ENCODE assay signal across 8 cellular contexts in the genomic region with DNA sequence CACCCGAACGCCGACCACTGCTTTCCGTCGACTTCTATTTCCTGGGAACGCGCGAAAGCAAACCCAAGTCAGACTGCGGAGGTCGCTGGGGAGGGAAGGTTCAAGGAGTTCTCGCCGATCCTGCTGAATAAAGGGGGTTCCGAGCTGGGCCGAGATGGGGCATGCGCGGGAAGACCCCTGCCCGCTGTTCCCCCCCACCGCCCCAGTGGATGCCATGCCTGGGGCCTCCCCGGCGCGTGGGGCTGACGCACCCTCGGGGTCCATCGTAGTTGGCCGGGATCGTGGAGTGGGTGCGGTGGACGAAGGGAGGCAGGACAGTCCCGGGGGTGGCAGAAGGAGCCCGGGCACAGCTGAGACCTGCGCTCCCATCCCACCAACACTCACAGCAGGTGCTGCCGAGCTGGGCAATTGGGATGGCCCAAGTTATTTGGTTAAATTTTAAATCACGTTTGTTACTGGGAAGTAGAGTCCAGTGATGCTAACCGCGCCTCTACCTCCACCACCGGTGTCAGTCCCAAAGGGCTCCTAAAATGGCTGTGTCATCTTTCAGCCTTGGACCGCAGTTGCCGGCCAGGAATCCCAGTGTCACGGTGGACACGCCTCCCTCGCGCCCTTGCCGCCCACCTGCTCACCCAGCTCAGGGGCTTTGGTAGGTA. TPM values are rescaled to one million over a fixed set of nuclear protein-coding genes. Genes with fewer than 3 reads are reported as not detected.
DNase-seq lines count a peak whose midpoint lies in the region; ATAC-seq and TF ChIP-seq lines count a peak whose summit lies in the region.

No MANE protein-coding gene starts in this region.

- H4K20me1 ChIP-seq in IMR-90 (ENCODE audit: insufficient read depth, low read length): no peaks in the 10 kb centered on the region

- intact Hi-C loops in CD14-positive monocyte (cut with micrococcal nuclease) (loop anchor here in 1 of 2 donors (5.0 kb wide), 1 partner anchor 64 kb away; a partner anchor contains a TSS), IMR-90 (cut with micrococcal nuclease) (no loop called here)

- H3K4me3 Mint-ChIP-seq in CD14-positive monocyte: peak overlapping the region; percentile 97

- 24% methylated on average over 8 of the region's 43 CpGs; no CpG with 5 or more reads in 1 of the 2 experiments for WGBS in IMR-90 (ENCODE audit: extremely low coverage in 2 of 2, insufficient read length in 1 of 2), 2 experiments
- 25 to 27% methylated on average over 43 of the region's 43 CpGs for WGBS in ectodermal cell, 2 experiments

- peak overlapping the region in 4 of 7 donors; percentile 57 to 95 (median 92) for H3K27ac Mint-ChIP-seq in CD14-positive monocyte

- no peak overlapping the region for H3K14ac ChIP-seq in IMR-90 (replicated peaks; ENCODE audit: low read depth, low read length)

- BruUV-seq in IMR-90 (replicated peaks; lab: Mats Ljungman, UMichigan): no TSS peak

- H3K56ac ChIP-seq in IMR-90 (ENCODE audit: extremely low read depth, insufficient read depth, low read length): no peak overlapping the region

- DNase-seq in CD14-positive monocyte (ENCODE audit: low spot score): no peak
- DNase-seq in IMR-90: no peak
- no peak for DNase-seq in NCI-H1436 (lab: John Stamatoyannopoulos, UW)
- DNase-seq in NOMO-1 (lab: John Stamatoyannopoulos, UW; ENCODE audit: unreplicated experiment in 2 of 2): no peak
- DNase-seq in stimulated activated CD4-positive, alpha-beta T cell treated with anti-CD3 and anti-CD28 coated beads, Interleukin-4, amount 100 ng/mL, for 1 hour: no peak

- H3K36me3 ChIP-seq in IMR-90 (ENCODE audit: control insufficient read depth, insufficient read depth, low read length) (no peaks in the 10 kb centered on the region), ectodermal cell (ENCODE audit: control insufficient read depth, insufficient read depth, low read length) (no peaks in the 10 kb centered on the region), muscle layer of duodenum (ENCODE audit: control insufficient read depth in 1 of 2, insufficient read depth in 2 of 2, low read length in 2 of 2) (peaks cover 5 to 10% of the 10 kb centered on the region in 2 donors)

- TF ChIP-seq POLR2A in IMR-90 (IDR thresholded peaks at IDR 0.05; ENCODE audit: low read depth, low read length): no peak

- H3K27me3 Mint-ChIP-seq in CD14-positive monocyte (ENCODE audit: low read depth in 3 of 3): peaks cover 2 to 16% (median 12%) of the 10 kb centered on the region in 3 donors

- ATAC-seq in IMR-90 (ENCODE audit: low read depth) (no peak; the same call in 1 of the 2 replicates), GM18517 (IDR thresholded peaks at IDR 0.05; ENCODE audit: unreplicated experiment) (no peak)

- CTCF ChIA-PET in IMR-90 (lab: Yijun Ruan, JAX): interaction anchor here (0.6 kb wide), 1 partner anchor 10 kb away, joined by 3 read pairs; no protein-coding TSS in a partner anchor

- peaks cover 21% of the 10 kb centered on the region for H3K27me3 ChIP-seq in IMR-90 (ENCODE audit: control insufficient read depth, insufficient read depth, low read length)
- H3K27me3 ChIP-seq in ectodermal cell (ENCODE audit: control insufficient read depth, insufficient read depth, low read length, poor library complexity, severe bottlenecking): peaks cover 47% of the 10 kb centered on the region
- no peaks in the 10 kb centered on the region for H3K27me3 ChIP-seq in muscle layer of duodenum (ENCODE audit: low read depth, low read length)

- no peak overlapping the region for H2BK120ac ChIP-seq in IMR-90 (ENCODE audit: low read depth, low read length)

- no peak overlapping the region for H2BK5ac ChIP-seq in IMR-90 (ENCODE audit: low read depth, low read length, poor library complexity, severe bottlenecking)

- in situ Hi-C loops in IMR-90 (cut with MboI; ENCODE audit: low sequenced_read_pairs): no loop called here

- POLR2A ChIA-PET in IMR-90 (lab: Charles Lee; ENCODE audit: unreplicated experiment): no interaction called here

- peaks cover 59% of the 10 kb centered on the region for H3K4me1 Mint-ChIP-seq in CD14-positive monocyte

- dilution Hi-C loops in IMR-90 (cut with HindIII; ENCODE audit: low sequenced_read_pairs, unreplicated experiment): no loop called here

- H3K23ac ChIP-seq in IMR-90 (ENCODE audit: low read depth, low read length): no peak overlapping the region

- peak overlapping the region; percentile 89 for H3K4me2 ChIP-seq in IMR-90 (ENCODE audit: low read depth, low read length)

- H3K4me1 ChIP-seq in IMR-90 (ENCODE audit: control insufficient read depth, insufficient read depth, low read length): no peaks in the 10 kb centered on the region; the same call in 1 of the 2 replicates
- no peaks in the 10 kb centered on the region for H3K4me1 ChIP-seq in ectodermal cell (ENCODE audit: control insufficient read depth, insufficient read depth, low read length)
- H3K4me1 ChIP-seq in muscle layer of duodenum (ENCODE audit: control insufficient read depth in 1 of 2, insufficient read depth in 2 of 2, low read length in 2 of 2): peaks cover 3 to 9% of the 10 kb centered on the region in 2 donors

- H4K5ac ChIP-seq in IMR-90 (ENCODE audit: low read depth, low read length): no peak overlapping the region

- no peak for TF ChIP-seq CTCF in CD14-positive monocyte (IDR thresholded peaks at IDR 0.05)
- TF ChIP-seq CTCF in IMR-90 (conservative IDR thresholded peaks at IDR 0.05; ENCODE audit: low read depth, low read length): no peak

- no peaks in the 10 kb centered on the region for H3K79me1 ChIP-seq in IMR-90 (ENCODE audit: low read depth in 1 of 2, low read length in 2 of 2)

- H2BK15ac ChIP-seq in IMR-90 (ENCODE audit: low read depth, low read length): no peak overlapping the region

- peak overlapping the region; percentile 84 for H2AFZ ChIP-seq in IMR-90 (replicated peaks; ENCODE audit: low read length, poor library complexity)

- peaks cover 40 to 51% of the 10 kb centered on the region in 2 donors for H3K36me3 Mint-ChIP-seq in CD14-positive monocyte

- no peak overlapping the region for H4K91ac ChIP-seq in IMR-90 (ENCODE audit: insufficient read depth, low read depth, low read length)

- H2BK20ac ChIP-seq in IMR-90 (ENCODE audit: low read depth, low read length): no peak overlapping the region

- H3K27ac ChIP-seq in IMR-90 (ENCODE audit: insufficient read depth, low read length) (no peak overlapping the region), ectodermal cell (ENCODE audit: insufficient read depth, low read depth, low read length, poor library complexity, severe bottlenecking) (no peak overlapping the region), muscle layer of duodenum (ENCODE audit: low read length) (no peak overlapping the region)

- H2AK5ac ChIP-seq in IMR-90 (ENCODE audit: low read depth, low read length): no peak overlapping the region

- peaks cover 0 to 3% (median 0%) of the 10 kb centered on the region in 7 donors for H3K9me3 Mint-ChIP-seq in CD14-positive monocyte

- no peaks in the 10 kb centered on the region for H3K9me3 ChIP-seq in IMR-90 (ENCODE audit: control insufficient read depth, insufficient read depth, low read length)
- no peaks in the 10 kb centered on the region for H3K9me3 ChIP-seq in ectodermal cell (ENCODE audit: control insufficient read depth, low read length)
- H3K9me3 ChIP-seq in muscle layer of duodenum (ENCODE audit: control insufficient read depth in 1 of 2, low read length in 2 of 2): no peaks in the 10 kb centered on the region

- no peak overlapping the region for H3K18ac ChIP-seq in IMR-90 (ENCODE audit: low read depth, low read length)

- H2AK9ac ChIP-seq in IMR-90 (replicated peaks; ENCODE audit: low read depth, low read length, poor library complexity): peak overlapping the region; percentile 33

- H3K9ac ChIP-seq in IMR-90 (ENCODE audit: low read depth, low read length): no peak overlapping the region

- H3K9me1 ChIP-seq in IMR-90 (ENCODE audit: insufficient read depth, low read length): peaks cover 3% of the 10 kb centered on the region; the same call in 1 of the 2 replicates

- TF ChIP-seq RAD21 in IMR-90 (IDR thresholded peaks at IDR 0.05; ENCODE audit: low read length): no peak

- no peak overlapping the region for H3K4ac ChIP-seq in IMR-90 (ENCODE audit: low read depth, low read length)

- no peak overlapping the region for H4K8ac ChIP-seq in IMR-90 (ENCODE audit: low read depth in 2 of 2, low read length in 2 of 2)

- H3K4me3 ChIP-seq in IMR-90 (ENCODE audit: insufficient read depth, low read depth, low read length): peak overlapping the region; percentile 1; the same call in 1 of the 2 replicates
- H3K4me3 ChIP-seq in ectodermal cell (ENCODE audit: insufficient read depth, low read depth, low read length): peak overlapping the region; percentile 45
- peak overlapping the region; percentile 74 to 78 for H3K4me3 ChIP-seq in muscle layer of duodenum (ENCODE audit: low read depth in 1 of 2, low read length in 2 of 2)

TF ChIP-seq in IMR-90, 13 proteins besides CTCF, POLR2A, EP300 and RAD21:
- TF ChIP-seq, protein P1, sequence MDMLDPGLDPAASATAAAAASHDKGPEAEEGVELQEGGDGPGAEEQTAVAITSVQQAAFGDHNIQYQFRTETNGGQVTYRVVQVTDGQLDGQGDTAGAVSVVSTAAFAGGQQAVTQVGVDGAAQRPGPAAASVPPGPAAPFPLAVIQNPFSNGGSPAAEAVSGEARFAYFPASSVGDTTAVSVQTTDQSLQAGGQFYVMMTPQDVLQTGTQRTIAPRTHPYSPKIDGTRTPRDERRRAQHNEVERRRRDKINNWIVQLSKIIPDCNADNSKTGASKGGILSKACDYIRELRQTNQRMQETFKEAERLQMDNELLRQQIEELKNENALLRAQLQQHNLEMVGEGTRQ (IDR thresholded peaks at IDR 0.05; ENCODE audit: low read depth, low read length): no peak
- no peak for TF ChIP-seq MAFK (IDR thresholded peaks at IDR 0.05; ENCODE audit: low read depth, low read length)
- TF ChIP-seq RCOR1 (IDR thresholded peaks at IDR 0.05; ENCODE audit: insufficient replicate concordance, low read length): no peak
- TF ChIP-seq RFX5 (IDR thresholded peaks at IDR 0.05; ENCODE audit: low read depth, low read length): no peak
- TF ChIP-seq CHD1 (IDR thresholded peaks at IDR 0.05; ENCODE audit: low read depth, low read length): no peak
- TF ChIP-seq FOS (IDR thresholded peaks at IDR 0.05; ENCODE audit: low read depth, low read length): no peak

RNA-seq across cellular contexts. Expression of a gene that starts 0.7 kb away (rescaled TPM):
- 10 to 100 TPM; 60.5 to 73.3 TPM for polyA plus RNA-seq in CD14-positive monocyte
- 1.9 and 2.5 TPM in 2 replicates for total RNA-seq in IMR-90 (2012; rRNA removed)
- 0.56 and 1.0 TPM in 2 replicates for polyA plus RNA-seq in IMR-90 (2012; rRNA removed)
- 0.53 and 0.63 TPM in 2 replicates for polyA plus RNA-seq in IMR-90 (2012; cell fraction: cytosol; rRNA removed)
- 2.0 and 4.9 TPM in 2 replicates for polyA plus RNA-seq in IMR-90 (2012; cell fraction: nucleus; rRNA removed; ENCODE audit: low replicate concordance)
- polyA plus RNA-seq in ectodermal cell (2013, experiment 1 of 4): 1.4 TPM
- polyA plus RNA-seq in ectodermal cell (2013, experiment 2 of 4): 2.1 TPM
- 0.64 TPM for polyA plus RNA-seq in ectodermal cell (2013, experiment 3 of 4)
- 1.3 TPM for polyA plus RNA-seq in ectodermal cell (2013, experiment 4 of 4)

Comparison
In these comparisons a context has a peak if more than half of its experiments do, and no peak if none do; other contexts are left out.
1. H3K4me3 ChIP-seq: peak in every context shown above with its lines; median percentile 76 in muscle layer of duodenum; 45 in ectodermal cell; 1 in IMR-90.
2. RNA of a gene that starts 0.7 kb away (polyA plus RNA-seq): 60.5 to 73.3 TPM in CD14-positive monocyte; 0.53 to 4.9 TPM in IMR-90; every median in the first group is over 10 times any median in the second.